8 cellular contexts compared by ENCODE assay signal in genomic region chr2:127674241-127675209, GRCh38. TPM values are rescaled to one million over a fixed set of nuclear protein-coding genes. Genes with fewer than 3 reads are reported as not detected.
DNase-seq lines count a peak whose midpoint lies in the region; ATAC-seq and TF ChIP-seq lines count a peak whose summit lies in the region.

No MANE protein-coding gene starts in this region.

- H3K36me3 ChIP-seq in ovary, result no peaks in the 10 kb centered on the region

- CTCF ChIA-PET in activated CD4-positive, alpha-beta T cell treated with anti-CD3 and anti-CD28 coated beads for 36 hours (lab: Charles Lee), result interaction anchor here (1.0 kb wide), 1 partner anchor 25 kb away, joined by 3 read pairs; no protein-coding TSS in a partner anchor

- POLR2A ChIA-PET in activated CD4-positive, alpha-beta T cell treated with anti-CD3 and anti-CD28 coated beads for 36 hours (lab: Charles Lee), result interaction anchor here (0.6 kb wide), 1 partner anchor 156 kb away, joined by 3 read pairs; no protein-coding TSS in a partner anchor

- H3K36me3 Mint-ChIP-seq in activated CD4-positive, alpha-beta T cell treated with anti-CD3 and anti-CD28 coated beads for 36 hours (ENCODE audit: low read depth), result no peaks in the 10 kb centered on the region
- no peaks in the 10 kb centered on the region for H3K36me3 Mint-ChIP-seq in activated T-cell treated with anti-CD3 and anti-CD28 coated beads, Interleukin-2, amount 50 U/mL, for 72 hours (ENCODE audit: insufficient read depth in 2 of 2)

- no peak for TF ChIP-seq CTCF in ovary (IDR thresholded peaks at IDR 0.05)

- whole genome bisulfite sequencing in ovary, 3 donors, result 4 to 6% (median 5%) methylated on average over 40 to 72 of the region's 72 CpGs

- peak overlapping the region; percentile 57 for H3K4me3 Mint-ChIP-seq in activated CD4-positive, alpha-beta T cell treated with anti-CD3 and anti-CD28 coated beads for 36 hours
- H3K4me3 Mint-ChIP-seq in activated T-cell treated with anti-CD3 and anti-CD28 coated beads, Interleukin-2, amount 50 U/mL, for 72 hours, result peak overlapping the region; percentile 72 to 82

- in situ Hi-C loops in KBM-7 (cut with MboI; ENCODE audit: low pct_unique_long_range_greater_than_20kb, low sequenced_read_pairs), result no loop called here

- intact Hi-C loops in activated CD4-positive, alpha-beta T cell treated with anti-CD3 and anti-CD28 coated beads for 36 hours (cut with DNase I, micrococcal nuclease), result no loop called here
- intact Hi-C loops in Right ventricle myocardium inferior (cut with DNase I), result loop anchor here (2.0 to 10.0 kb wide), 3 partner anchors 16 to 150 kb away; partner anchors contain the start of gene IWS1
- intact Hi-C loops in ovary (cut with DNase I), result no loop called here

- H3K4me1 Mint-ChIP-seq in activated CD4-positive, alpha-beta T cell treated with anti-CD3 and anti-CD28 coated beads for 36 hours, result peaks cover 7% of the 10 kb centered on the region
- peaks cover 6% of the 10 kb centered on the region for H3K4me1 Mint-ChIP-seq in activated T-cell treated with anti-CD3 and anti-CD28 coated beads, Interleukin-2, amount 50 U/mL, for 72 hours (ENCODE audit: low read depth)

- TF ChIP-seq POLR2A in ovary (IDR thresholded peaks at IDR 0.05), result no peak

- H3K27ac ChIP-seq in ovary, result peak overlapping the region; percentile 4 to 5

- H3K27me3 Mint-ChIP-seq in activated CD4-positive, alpha-beta T cell treated with anti-CD3 and anti-CD28 coated beads for 36 hours, result peaks cover 42% of the 10 kb centered on the region
- peaks cover 65% of the 10 kb centered on the region for H3K27me3 Mint-ChIP-seq in activated T-cell treated with anti-CD3 and anti-CD28 coated beads, Interleukin-2, amount 50 U/mL, for 72 hours (ENCODE audit: low read depth)

- peak overlapping the region; percentile 56 for H3K4me3 ChIP-seq in ovary

- peak; percentile 67 for ATAC-seq in activated CD4-positive, alpha-beta T cell treated with anti-CD3 and anti-CD28 coated beads for 36 hours
- ATAC-seq in activated T-cell treated with anti-CD3 and anti-CD28 coated beads, Interleukin-2, amount 50 U/mL, for 72 hours (replicated peaks in 1 of 2), result peak; percentile 52 to 67
- peak; percentile 37 for ATAC-seq in Right ventricle myocardium inferior

- no peak overlapping the region for H3K27ac Mint-ChIP-seq in activated CD4-positive, alpha-beta T cell treated with anti-CD3 and anti-CD28 coated beads for 36 hours
- no peak overlapping the region for H3K27ac Mint-ChIP-seq in activated T-cell treated with anti-CD3 and anti-CD28 coated beads, Interleukin-2, amount 50 U/mL, for 72 hours

- H3K27me3 ChIP-seq in ovary, result no peaks in the 10 kb centered on the region

- H3K9me3 ChIP-seq in ovary, result no peaks in the 10 kb centered on the region

- peaks cover 1% of the 10 kb centered on the region for H3K4me1 ChIP-seq in ovary (ENCODE audit: insufficient read depth)

- no peak for TF ChIP-seq EP300 in ovary (IDR thresholded peaks at IDR 0.05)

- H3K9me3 Mint-ChIP-seq in activated CD4-positive, alpha-beta T cell treated with anti-CD3 and anti-CD28 coated beads for 36 hours (ENCODE audit: low read depth), result no peaks in the 10 kb centered on the region
- no peaks in the 10 kb centered on the region for H3K9me3 Mint-ChIP-seq in activated T-cell treated with anti-CD3 and anti-CD28 coated beads, Interleukin-2, amount 50 U/mL, for 72 hours

- DNase-seq in activated CD4-positive, alpha-beta T cell treated with anti-CD3 and anti-CD28 coated beads for 36 hours, result peak; percentile 52
- DNase-seq in activated CD4-positive, alpha-beta T cell treated with anti-CD3 and anti-CD28 coated beads for 1 hour, result no peak
- DNase-seq in activated T-cell treated with anti-CD3 and anti-CD28 coated beads, Interleukin-2, amount 50 U/mL, for 72 hours, result peak; percentile 38 to 46
- DNase-seq in Right ventricle myocardium inferior (ENCODE audit: missing footprints) (peak; percentile 65), ovary (peak in 1 of 5 donors; percentile 51), Kasumi-1 (lab: John Stamatoyannopoulos, UW) (no peak), HPDE6-E6E7 (ENCODE audit: extremely low spot score) (no peak), KBM-7 (no peak)

RNA-seq across cellular contexts. Expression of gene LIMS2, which starts 0.8 kb away (rescaled TPM):
- total RNA-seq in activated CD4-positive, alpha-beta T cell treated with anti-CD3 and anti-CD28 coated beads for 36 hours, result 10 to 100 TPM; 16.4 to 19.3 TPM
- total RNA-seq in activated T-cell treated with anti-CD3 and anti-CD28 coated beads, Interleukin-2, amount 50 U/mL, for 72 hours, result 10 to 100 TPM in 1 of 2 donors, 1 to 10 TPM in 1; 6.4 to 10.3 TPM
- total RNA-seq in Right ventricle myocardium inferior, result 260 TPM
- total RNA-seq in ovary, result 10 to 100 TPM in 4 of 7 donors, 1 to 10 TPM in 3; 3.8 to 70.4 (median 19.1) TPM
- 10 to 100 TPM; 12.7 to 31.0 TPM for polyA plus RNA-seq in ovary

RNA-seq across cellular contexts. Expression of gene SFT2D3, which starts 26.8 kb away (rescaled TPM):
- 1 to 10 TPM; 2.8 to 3.1 TPM for total RNA-seq in activated CD4-positive, alpha-beta T cell treated with anti-CD3 and anti-CD28 coated beads for 36 hours
- 1 to 10 TPM; 3.7 to 4.7 TPM for total RNA-seq in activated T-cell treated with anti-CD3 and anti-CD28 coated beads, Interleukin-2, amount 50 U/mL, for 72 hours
- total RNA-seq in Right ventricle myocardium inferior (3.1 TPM), ovary (1 to 10 TPM; 6.1 to 9.8 (median 6.9) TPM)
- 1 to 10 TPM; 5.1 to 8.5 TPM for polyA plus RNA-seq in ovary

RNA-seq across cellular contexts. Expression of gene GPR17, which starts 28.6 kb away (rescaled TPM):
- not detected for total RNA-seq in activated CD4-positive, alpha-beta T cell treated with anti-CD3 and anti-CD28 coated beads for 36 hours
- total RNA-seq in activated T-cell treated with anti-CD3 and anti-CD28 coated beads, Interleukin-2, amount 50 U/mL, for 72 hours, result not detected
- total RNA-seq in Right ventricle myocardium inferior (0.16 TPM), ovary (not detected)
- polyA plus RNA-seq in ovary, result under 1 TPM in 1 of 2 donors, not detected in 1; 0.18 TPM

Comparison
In these comparisons a context has a peak if more than half of its experiments do, and no peak if none do; other contexts are left out.
1. DNase-seq: peak in activated CD4-positive, alpha-beta T cell treated with anti-CD3 and anti-CD28 coated beads for 36 hours (single experiment), activated T-cell treated with anti-CD3 and anti-CD28 coated beads, Interleukin-2, amount 50 U/mL, for 72 hours (2 of 2) and Right ventricle myocardium inferior (single experiment); none in activated CD4-positive, alpha-beta T cell treated with anti-CD3 and anti-CD28 coated beads for 1 hour (single experiment), Kasumi-1 (0 of 2), HPDE6-E6E7 (single experiment) and KBM-7 (single experiment).
2. Peak in every context shown above with its lines, with median percentiles within 50 percentile points of each other: ATAC-seq.